In genomic region chr11:68581439-68581838, GRCh38 we compare ENCODE assay signal across 2 cellular contexts.
TF ChIP-seq lines count a peak whose summit lies in the region.

No MANE protein-coding gene starts in this region.

TF ChIP-seq in WTC11, 78 proteins besides CTCF, POLR2A, EP300 and RAD21 (continued from another document):
- TF ChIP-seq, protein P1, sequence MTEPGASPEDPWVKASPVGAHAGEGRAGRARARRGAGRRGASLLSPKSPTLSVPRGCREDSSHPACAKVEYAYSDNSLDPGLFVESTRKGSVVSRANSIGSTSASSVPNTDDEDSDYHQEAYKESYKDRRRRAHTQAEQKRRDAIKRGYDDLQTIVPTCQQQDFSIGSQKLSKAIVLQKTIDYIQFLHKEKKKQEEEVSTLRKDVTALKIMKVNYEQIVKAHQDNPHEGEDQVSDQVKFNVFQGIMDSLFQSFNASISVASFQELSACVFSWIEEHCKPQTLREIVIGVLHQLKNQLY (CRISPR knock-in tag; IDR thresholded peaks at IDR 0.05) = no peak
- TF ChIP-seq KAT7 (CRISPR knock-in tag; IDR thresholded peaks at IDR 0.05; ENCODE audit: borderline replicate concordance) (no peak), CBFB (CRISPR knock-in tag; IDR thresholded peaks at IDR 0.05; ENCODE audit: low read depth) (no peak), SOX15 (CRISPR knock-in tag; IDR thresholded peaks at IDR 0.05) (no peak), ELF4 (CRISPR knock-in tag; IDR thresholded peaks at IDR 0.05; ENCODE audit: low read depth) (no peak), TP53 (CRISPR knock-in tag; IDR thresholded peaks at IDR 0.05) (no peak)
- TF ChIP-seq, protein P2, sequence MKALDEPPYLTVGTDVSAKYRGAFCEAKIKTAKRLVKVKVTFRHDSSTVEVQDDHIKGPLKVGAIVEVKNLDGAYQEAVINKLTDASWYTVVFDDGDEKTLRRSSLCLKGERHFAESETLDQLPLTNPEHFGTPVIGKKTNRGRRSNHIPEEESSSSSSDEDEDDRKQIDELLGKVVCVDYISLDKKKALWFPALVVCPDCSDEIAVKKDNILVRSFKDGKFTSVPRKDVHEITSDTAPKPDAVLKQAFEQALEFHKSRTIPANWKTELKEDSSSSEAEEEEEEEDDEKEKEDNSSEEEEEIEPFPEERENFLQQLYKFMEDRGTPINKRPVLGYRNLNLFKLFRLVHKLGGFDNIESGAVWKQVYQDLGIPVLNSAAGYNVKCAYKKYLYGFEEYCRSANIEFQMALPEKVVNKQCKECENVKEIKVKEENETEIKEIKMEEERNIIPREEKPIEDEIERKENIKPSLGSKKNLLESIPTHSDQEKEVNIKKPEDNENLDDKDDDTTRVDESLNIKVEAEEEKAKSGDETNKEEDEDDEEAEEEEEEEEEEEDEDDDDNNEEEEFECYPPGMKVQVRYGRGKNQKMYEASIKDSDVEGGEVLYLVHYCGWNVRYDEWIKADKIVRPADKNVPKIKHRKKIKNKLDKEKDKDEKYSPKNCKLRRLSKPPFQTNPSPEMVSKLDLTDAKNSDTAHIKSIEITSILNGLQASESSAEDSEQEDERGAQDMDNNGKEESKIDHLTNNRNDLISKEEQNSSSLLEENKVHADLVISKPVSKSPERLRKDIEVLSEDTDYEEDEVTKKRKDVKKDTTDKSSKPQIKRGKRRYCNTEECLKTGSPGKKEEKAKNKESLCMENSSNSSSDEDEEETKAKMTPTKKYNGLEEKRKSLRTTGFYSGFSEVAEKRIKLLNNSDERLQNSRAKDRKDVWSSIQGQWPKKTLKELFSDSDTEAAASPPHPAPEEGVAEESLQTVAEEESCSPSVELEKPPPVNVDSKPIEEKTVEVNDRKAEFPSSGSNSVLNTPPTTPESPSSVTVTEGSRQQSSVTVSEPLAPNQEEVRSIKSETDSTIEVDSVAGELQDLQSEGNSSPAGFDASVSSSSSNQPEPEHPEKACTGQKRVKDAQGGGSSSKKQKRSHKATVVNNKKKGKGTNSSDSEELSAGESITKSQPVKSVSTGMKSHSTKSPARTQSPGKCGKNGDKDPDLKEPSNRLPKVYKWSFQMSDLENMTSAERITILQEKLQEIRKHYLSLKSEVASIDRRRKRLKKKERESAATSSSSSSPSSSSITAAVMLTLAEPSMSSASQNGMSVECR (CRISPR knock-in tag; IDR thresholded peaks at IDR 0.05; ENCODE audit: borderline replicate concordance) = no peak
- TF ChIP-seq, protein P3, sequence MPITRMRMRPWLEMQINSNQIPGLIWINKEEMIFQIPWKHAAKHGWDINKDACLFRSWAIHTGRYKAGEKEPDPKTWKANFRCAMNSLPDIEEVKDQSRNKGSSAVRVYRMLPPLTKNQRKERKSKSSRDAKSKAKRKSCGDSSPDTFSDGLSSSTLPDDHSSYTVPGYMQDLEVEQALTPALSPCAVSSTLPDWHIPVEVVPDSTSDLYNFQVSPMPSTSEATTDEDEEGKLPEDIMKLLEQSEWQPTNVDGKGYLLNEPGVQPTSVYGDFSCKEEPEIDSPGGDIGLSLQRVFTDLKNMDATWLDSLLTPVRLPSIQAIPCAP (CRISPR knock-in tag; IDR thresholded peaks at IDR 0.05) = no peak

TF ChIP-seq in SK-N-SH, 30 proteins besides CTCF, POLR2A, EP300 and RAD21 (continued from another document):
- TF ChIP-seq, protein P4, sequence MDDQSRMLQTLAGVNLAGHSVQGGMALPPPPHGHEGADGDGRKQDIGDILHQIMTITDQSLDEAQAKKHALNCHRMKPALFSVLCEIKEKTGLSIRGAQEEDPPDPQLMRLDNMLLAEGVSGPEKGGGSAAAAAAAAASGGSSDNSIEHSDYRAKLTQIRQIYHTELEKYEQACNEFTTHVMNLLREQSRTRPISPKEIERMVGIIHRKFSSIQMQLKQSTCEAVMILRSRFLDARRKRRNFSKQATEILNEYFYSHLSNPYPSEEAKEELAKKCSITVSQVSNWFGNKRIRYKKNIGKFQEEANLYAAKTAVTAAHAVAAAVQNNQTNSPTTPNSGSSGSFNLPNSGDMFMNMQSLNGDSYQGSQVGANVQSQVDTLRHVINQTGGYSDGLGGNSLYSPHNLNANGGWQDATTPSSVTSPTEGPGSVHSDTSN (IDR thresholded peaks at IDR 0.05) = no peak
